In genomic region chr17:12402963-12403622, GRCh38 we compare ENCODE assay signal across 12 cellular contexts.
DNase-seq lines count a peak whose midpoint lies in the region; ATAC-seq and TF ChIP-seq lines count a peak whose summit lies in the region.
"Had no signal": no experiment of that assay in that cellular context is flagged by ENCODE, and none has a peak within 500 bp of the region (broad histone marks: within the 10 kb centered on the region; RNA-seq: fewer than 3 reads in every experiment).

No MANE protein-coding gene starts in this region.

- ATAC-seq in GM19328 (IDR thresholded peaks at IDR 0.05; ENCODE audit: unreplicated experiment) (no peak), HG03175 (IDR thresholded peaks at IDR 0.05; ENCODE audit: unreplicated experiment) (no peak)
- ATAC-seq: activated CD8-positive, alpha-beta T cell treated with anti-CD3 and anti-CD28 coated beads, Interleukin-2, amount 10 ng/mL, durations not matched to agents 7 days and 5 days had no signal

- no peak for TF ChIP-seq CTCF in cardiac fibroblast (IDR thresholded peaks at IDR 0.05; ENCODE audit: low read depth, low read length)

- no peak overlapping the region for H3K4me3 ChIP-seq in cardiac fibroblast (replicated peaks in 1 of 2; ENCODE audit: low read depth in 2 of 2, low read length in 2 of 2)
- H3K4me3 ChIP-seq: esophagus muscularis mucosa had no signal

- DNase-seq in AG20443 (ENCODE audit: low spot score) (peak; percentile 56), NCI-H226 (peak; percentile 56), cardiac fibroblast (ENCODE audit: low read depth in 2 of 2) (peak; percentile 14 to 67), kidney glomerular epithelial cell (lab: John Stamatoyannopoulos, UW) (peak; percentile 76), D341Med (ENCODE audit: low spot score) (no peak)
- DNase-seq in stimulated activated CD4-positive, alpha-beta T cell treated with anti-CD3 and anti-CD28 coated beads, Interleukin-4, amount 100 ng/mL, for 24 hours = no peak
- DNase-seq: activated CD8-positive, alpha-beta T cell treated with anti-CD3 and anti-CD28 coated beads, Interleukin-2, amount 10 ng/mL, durations not matched to agents 7 days and 5 days; NCI-H1930; NCI-H524 treated with DMSO at 0.1 percent for 48 hours had no signal

Comparison
In these comparisons a context has a peak if more than half of its experiments do, and no peak if none do; other contexts are left out.
1. DNase-seq: peak in AG20443 (single experiment), NCI-H226 (single experiment), cardiac fibroblast (2 of 2) and kidney glomerular epithelial cell (single experiment); none in stimulated activated CD4-positive, alpha-beta T cell treated with anti-CD3 and anti-CD28 coated beads, Interleukin-4, amount 100 ng/mL, for 24 hours (single experiment) and D341Med (single experiment).